25 cellular contexts compared by ENCODE assay signal in the genomic region with DNA sequence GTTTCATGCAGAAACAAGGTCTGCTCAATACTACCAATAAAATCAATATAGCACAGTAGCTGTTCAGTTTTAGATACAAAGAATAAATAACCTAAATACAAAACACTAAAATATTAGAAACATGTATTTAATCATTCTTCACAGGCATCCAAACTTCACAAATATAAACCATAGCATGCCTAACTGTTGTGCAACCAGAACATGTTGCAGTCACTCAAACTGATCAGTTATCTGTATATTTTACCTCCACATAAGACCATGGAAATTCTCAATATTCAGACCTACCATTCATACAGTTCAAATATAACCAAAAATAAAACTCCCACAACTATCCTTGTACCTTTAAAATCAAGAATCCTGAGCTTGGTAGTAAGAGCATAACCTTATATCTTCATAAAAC.
"Had no signal": no experiment of that assay in that cellular context is flagged by ENCODE, and none has a peak within 500 bp of the region (broad histone marks: within the 10 kb centered on the region; RNA-seq: fewer than 3 reads in every experiment).

No MANE protein-coding gene starts in this region.

- H3K4me1 ChIP-seq: suprapubic skin had no signal

- FAIRE-seq: bronchial epithelial cell, colon, small intestine had no signal

- DNase-seq: activated B cell treated with CpG ODN at 0.5 μM for 24 hours; activated CD4-positive, alpha-beta T cell treated with anti-CD3 and anti-CD28 coated beads, Interleukin-2, amount 50 U/mL, for 1 hour; activated CD8-positive, alpha-beta T cell treated with anti-CD3 and anti-CD28 coated beads for 36 hours; activated naive CD4-positive, alpha-beta T cell treated with anti-CD3 and anti-CD28 coated beads, Interleukin-2, amount 50 U/mL, for 16 hours; activated T-cell treated with anti-CD3 and anti-CD28 coated beads, Interleukin-2, amount 50 U/mL, for 4 hours; dermis blood vessel endothelial cell; effector CD4-positive, alpha-beta T cell; esophagus squamous epithelium; foreskin melanocyte; heart right ventricle; kidney glomerular epithelial cell; left lung; small intestine; stimulated activated CD4-positive, alpha-beta T cell treated with anti-CD3 and anti-CD28 coated beads, Interleukin-4, amount 100 ng/mL, for 24 hours; stimulated activated naive CD8-positive, alpha-beta T cell treated with anti-CD3 and anti-CD28 coated beads, Interleukin-15, amount 100 ng/mL, for 72 hours; T-helper 17 cell; T1000; tibial artery had no signal

- H3K4me3 ChIP-seq: esophagus squamous epithelium, heart right ventricle, left lung, lung, suprapubic skin, tibial artery had no signal

- ATAC-seq: activated CD8-positive, alpha-beta T cell treated with anti-CD3 and anti-CD28 coated beads for 36 hours; activated T-cell treated with anti-CD3 and anti-CD28 coated beads, Interleukin-2, amount 50 U/mL, for 4 hours; heart right ventricle; left lung; sciatic nerve; stimulated activated effector memory CD8-positive, alpha-beta T cell treated with anti-CD3 and anti-CD28 coated beads, Interleukin-12 subunit alpha, Interleukin-12 subunit beta, amount 100 ng/mL, for 72 hours; stimulated activated naive CD8-positive, alpha-beta T cell treated with anti-CD3 and anti-CD28 coated beads, Interleukin-15, amount 100 ng/mL, for 72 hours; T-helper 17 cell had no signal

- H3K27ac ChIP-seq: epithelial cell of prostate, esophagus squamous epithelium, left lung, suprapubic skin, tibial artery had no signal

- H3K27me3 ChIP-seq: esophagus squamous epithelium, heart right ventricle, left lung, suprapubic skin, tibial artery had no signal

- H3K9me3 ChIP-seq: esophagus squamous epithelium, heart right ventricle, left lung, suprapubic skin, tibial artery had no signal
